1 cellular context compared by ENCODE assay signal in the genomic region with DNA sequence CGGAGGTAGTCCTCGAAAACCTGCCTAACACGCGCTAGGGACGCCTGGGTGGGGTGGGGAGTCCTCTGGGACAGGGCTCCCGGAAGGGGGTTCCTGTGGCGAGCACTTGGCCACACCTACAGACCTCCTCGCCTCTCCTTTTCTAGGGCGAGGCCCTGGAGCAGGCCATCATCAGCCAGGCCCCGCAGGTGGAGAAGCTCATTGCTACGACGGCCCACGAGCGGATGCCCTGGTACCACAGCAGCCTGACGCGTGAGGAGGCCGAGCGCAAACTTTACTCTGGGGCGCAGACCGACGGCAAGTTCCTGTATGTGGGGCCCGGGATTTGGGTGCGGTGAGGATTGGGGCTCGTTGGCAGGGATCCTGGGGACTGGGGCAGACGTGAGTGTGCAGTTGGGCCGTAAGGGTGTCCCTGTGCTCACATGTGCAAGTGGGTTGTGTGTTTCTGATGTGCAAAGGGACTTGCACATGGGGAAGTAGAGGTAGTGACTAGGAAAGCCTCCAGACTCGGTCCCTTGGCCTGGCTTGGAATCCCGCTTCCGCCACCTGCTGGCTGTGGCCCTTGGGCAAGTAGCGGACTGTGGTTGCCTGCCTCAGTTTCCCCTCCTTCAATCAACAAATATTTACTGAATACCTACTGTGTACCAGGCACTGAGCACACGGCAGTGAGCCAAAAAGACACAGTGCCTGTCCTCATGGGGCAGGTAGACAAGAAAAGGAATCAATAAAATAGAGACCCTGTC.
TF ChIP-seq lines count a peak whose summit lies in the region.

No MANE protein-coding gene starts in this region.

TF ChIP-seq in H1, 55 proteins besides CTCF, POLR2A, EP300 and RAD21:
- TF ChIP-seq, protein P1, sequence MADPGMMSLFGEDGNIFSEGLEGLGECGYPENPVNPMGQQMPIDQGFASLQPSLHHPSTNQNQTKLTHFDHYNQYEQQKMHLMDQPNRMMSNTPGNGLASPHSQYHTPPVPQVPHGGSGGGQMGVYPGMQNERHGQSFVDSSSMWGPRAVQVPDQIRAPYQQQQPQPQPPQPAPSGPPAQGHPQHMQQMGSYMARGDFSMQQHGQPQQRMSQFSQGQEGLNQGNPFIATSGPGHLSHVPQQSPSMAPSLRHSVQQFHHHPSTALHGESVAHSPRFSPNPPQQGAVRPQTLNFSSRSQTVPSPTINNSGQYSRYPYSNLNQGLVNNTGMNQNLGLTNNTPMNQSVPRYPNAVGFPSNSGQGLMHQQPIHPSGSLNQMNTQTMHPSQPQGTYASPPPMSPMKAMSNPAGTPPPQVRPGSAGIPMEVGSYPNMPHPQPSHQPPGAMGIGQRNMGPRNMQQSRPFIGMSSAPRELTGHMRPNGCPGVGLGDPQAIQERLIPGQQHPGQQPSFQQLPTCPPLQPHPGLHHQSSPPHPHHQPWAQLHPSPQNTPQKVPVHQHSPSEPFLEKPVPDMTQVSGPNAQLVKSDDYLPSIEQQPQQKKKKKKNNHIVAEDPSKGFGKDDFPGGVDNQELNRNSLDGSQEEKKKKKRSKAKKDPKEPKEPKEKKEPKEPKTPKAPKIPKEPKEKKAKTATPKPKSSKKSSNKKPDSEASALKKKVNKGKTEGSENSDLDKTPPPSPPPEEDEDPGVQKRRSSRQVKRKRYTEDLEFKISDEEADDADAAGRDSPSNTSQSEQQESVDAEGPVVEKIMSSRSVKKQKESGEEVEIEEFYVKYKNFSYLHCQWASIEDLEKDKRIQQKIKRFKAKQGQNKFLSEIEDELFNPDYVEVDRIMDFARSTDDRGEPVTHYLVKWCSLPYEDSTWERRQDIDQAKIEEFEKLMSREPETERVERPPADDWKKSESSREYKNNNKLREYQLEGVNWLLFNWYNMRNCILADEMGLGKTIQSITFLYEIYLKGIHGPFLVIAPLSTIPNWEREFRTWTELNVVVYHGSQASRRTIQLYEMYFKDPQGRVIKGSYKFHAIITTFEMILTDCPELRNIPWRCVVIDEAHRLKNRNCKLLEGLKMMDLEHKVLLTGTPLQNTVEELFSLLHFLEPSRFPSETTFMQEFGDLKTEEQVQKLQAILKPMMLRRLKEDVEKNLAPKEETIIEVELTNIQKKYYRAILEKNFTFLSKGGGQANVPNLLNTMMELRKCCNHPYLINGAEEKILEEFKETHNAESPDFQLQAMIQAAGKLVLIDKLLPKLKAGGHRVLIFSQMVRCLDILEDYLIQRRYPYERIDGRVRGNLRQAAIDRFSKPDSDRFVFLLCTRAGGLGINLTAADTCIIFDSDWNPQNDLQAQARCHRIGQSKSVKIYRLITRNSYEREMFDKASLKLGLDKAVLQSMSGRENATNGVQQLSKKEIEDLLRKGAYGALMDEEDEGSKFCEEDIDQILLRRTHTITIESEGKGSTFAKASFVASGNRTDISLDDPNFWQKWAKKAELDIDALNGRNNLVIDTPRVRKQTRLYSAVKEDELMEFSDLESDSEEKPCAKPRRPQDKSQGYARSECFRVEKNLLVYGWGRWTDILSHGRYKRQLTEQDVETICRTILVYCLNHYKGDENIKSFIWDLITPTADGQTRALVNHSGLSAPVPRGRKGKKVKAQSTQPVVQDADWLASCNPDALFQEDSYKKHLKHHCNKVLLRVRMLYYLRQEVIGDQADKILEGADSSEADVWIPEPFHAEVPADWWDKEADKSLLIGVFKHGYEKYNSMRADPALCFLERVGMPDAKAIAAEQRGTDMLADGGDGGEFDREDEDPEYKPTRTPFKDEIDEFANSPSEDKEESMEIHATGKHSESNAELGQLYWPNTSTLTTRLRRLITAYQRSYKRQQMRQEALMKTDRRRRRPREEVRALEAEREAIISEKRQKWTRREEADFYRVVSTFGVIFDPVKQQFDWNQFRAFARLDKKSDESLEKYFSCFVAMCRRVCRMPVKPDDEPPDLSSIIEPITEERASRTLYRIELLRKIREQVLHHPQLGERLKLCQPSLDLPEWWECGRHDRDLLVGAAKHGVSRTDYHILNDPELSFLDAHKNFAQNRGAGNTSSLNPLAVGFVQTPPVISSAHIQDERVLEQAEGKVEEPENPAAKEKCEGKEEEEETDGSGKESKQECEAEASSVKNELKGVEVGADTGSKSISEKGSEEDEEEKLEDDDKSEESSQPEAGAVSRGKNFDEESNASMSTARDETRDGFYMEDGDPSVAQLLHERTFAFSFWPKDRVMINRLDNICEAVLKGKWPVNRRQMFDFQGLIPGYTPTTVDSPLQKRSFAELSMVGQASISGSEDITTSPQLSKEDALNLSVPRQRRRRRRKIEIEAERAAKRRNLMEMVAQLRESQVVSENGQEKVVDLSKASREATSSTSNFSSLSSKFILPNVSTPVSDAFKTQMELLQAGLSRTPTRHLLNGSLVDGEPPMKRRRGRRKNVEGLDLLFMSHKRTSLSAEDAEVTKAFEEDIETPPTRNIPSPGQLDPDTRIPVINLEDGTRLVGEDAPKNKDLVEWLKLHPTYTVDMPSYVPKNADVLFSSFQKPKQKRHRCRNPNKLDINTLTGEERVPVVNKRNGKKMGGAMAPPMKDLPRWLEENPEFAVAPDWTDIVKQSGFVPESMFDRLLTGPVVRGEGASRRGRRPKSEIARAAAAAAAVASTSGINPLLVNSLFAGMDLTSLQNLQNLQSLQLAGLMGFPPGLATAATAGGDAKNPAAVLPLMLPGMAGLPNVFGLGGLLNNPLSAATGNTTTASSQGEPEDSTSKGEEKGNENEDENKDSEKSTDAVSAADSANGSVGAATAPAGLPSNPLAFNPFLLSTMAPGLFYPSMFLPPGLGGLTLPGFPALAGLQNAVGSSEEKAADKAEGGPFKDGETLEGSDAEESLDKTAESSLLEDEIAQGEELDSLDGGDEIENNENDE (IDR thresholded peaks at IDR 0.05; ENCODE audit: insufficient replicate concordance, low read length): no peak
- no peak for TF ChIP-seq MAFK (IDR thresholded peaks at IDR 0.05; ENCODE audit: low read depth, low read length)
- TF ChIP-seq HDAC6 (IDR thresholded peaks at IDR 0.05; ENCODE audit: low read depth, low read length): no peak
- no peak for TF ChIP-seq MAX (IDR thresholded peaks at IDR 0.05)
- no peak for TF ChIP-seq SP4 (IDR thresholded peaks at IDR 0.05; ENCODE audit: low read length)
- no peak for TF ChIP-seq FOSL1 (IDR thresholded peaks at IDR 0.05; ENCODE audit: insufficient read depth, low read depth, low read length)
- TF ChIP-seq NRF1 (IDR thresholded peaks at IDR 0.05; ENCODE audit: low read depth, low read length): no peak
